In the genomic region with DNA sequence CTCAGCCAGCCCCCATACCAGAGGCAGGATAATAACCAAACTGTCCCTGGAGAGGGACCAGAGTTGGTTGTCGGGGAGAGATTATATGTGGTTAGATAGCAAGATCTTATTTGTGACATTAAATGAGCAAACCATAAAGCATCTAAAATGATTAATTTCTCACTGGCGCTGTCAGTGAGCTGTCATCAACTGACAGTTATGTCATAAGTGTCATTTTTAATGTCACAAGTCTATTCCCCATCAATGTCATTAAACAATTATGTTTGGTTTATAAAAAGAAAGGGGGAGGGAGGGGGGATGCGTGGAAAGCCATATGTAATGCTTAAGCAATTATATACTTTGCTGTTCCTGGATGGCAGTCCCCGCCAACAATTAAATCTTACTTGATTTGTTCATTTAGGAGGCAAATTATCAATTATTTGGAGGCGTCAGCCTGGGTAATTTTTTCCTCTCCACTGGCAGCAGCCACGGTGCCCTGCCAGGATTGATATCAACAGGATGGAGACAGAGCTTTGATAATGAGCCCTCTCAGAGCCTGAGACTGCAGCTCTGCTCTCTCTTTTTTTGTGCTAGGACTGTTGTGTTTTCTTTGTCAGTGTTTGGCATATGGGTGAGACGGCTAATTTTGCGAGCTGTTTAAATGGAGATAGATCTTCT, we compare ENCODE assay signal across 1 cellular context.
TF ChIP-seq lines count a peak whose summit lies in the region.

No MANE protein-coding gene starts in this region.

TF ChIP-seq in WTC11, 78 proteins besides CTCF, POLR2A, EP300 and RAD21 (continued from another document):
- TF ChIP-seq, protein P1, sequence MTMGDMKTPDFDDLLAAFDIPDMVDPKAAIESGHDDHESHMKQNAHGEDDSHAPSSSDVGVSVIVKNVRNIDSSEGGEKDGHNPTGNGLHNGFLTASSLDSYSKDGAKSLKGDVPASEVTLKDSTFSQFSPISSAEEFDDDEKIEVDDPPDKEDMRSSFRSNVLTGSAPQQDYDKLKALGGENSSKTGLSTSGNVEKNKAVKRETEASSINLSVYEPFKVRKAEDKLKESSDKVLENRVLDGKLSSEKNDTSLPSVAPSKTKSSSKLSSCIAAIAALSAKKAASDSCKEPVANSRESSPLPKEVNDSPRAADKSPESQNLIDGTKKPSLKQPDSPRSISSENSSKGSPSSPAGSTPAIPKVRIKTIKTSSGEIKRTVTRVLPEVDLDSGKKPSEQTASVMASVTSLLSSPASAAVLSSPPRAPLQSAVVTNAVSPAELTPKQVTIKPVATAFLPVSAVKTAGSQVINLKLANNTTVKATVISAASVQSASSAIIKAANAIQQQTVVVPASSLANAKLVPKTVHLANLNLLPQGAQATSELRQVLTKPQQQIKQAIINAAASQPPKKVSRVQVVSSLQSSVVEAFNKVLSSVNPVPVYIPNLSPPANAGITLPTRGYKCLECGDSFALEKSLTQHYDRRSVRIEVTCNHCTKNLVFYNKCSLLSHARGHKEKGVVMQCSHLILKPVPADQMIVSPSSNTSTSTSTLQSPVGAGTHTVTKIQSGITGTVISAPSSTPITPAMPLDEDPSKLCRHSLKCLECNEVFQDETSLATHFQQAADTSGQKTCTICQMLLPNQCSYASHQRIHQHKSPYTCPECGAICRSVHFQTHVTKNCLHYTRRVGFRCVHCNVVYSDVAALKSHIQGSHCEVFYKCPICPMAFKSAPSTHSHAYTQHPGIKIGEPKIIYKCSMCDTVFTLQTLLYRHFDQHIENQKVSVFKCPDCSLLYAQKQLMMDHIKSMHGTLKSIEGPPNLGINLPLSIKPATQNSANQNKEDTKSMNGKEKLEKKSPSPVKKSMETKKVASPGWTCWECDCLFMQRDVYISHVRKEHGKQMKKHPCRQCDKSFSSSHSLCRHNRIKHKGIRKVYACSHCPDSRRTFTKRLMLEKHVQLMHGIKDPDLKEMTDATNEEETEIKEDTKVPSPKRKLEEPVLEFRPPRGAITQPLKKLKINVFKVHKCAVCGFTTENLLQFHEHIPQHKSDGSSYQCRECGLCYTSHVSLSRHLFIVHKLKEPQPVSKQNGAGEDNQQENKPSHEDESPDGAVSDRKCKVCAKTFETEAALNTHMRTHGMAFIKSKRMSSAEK (CRISPR knock-in tag; IDR thresholded peaks at IDR 0.05; ENCODE audit: borderline replicate concordance) = no peak
